In genomic region chr1:244012232-244012631, GRCh38 we compare ENCODE assay signal across 11 cellular contexts. TPM values are rescaled to one million over a fixed set of nuclear protein-coding genes. Genes with fewer than 3 reads are reported as not detected.
DNase-seq lines count a peak whose midpoint lies in the region; ATAC-seq and TF ChIP-seq lines count a peak whose summit lies in the region.
"Had no signal": no experiment of that assay in that cellular context is flagged by ENCODE, and none has a peak within 500 bp of the region (broad histone marks: within the 10 kb centered on the region; RNA-seq: fewer than 3 reads in every experiment).

No MANE protein-coding gene starts in this region.

- H3K4me3 Mint-ChIP-seq in MCF 10A (ENCODE audit: unreplicated experiment) (peak overlapping the region; percentile 10), WTC11 (no peak overlapping the region)
- H3K4me3 Mint-ChIP-seq: stimulated activated effector memory CD8-positive, alpha-beta T cell treated with anti-CD3 and anti-CD28 coated beads, Interleukin-12 subunit alpha, Interleukin-12 subunit beta, amount 100 ng/mL, for 72 hours had no signal

- H3K27me3 ChIP-seq in breast epithelium = no peaks in the 10 kb centered on the region
- H3K27me3 ChIP-seq in iPS-18a (ENCODE audit: control insufficient read depth, insufficient read depth, low read length) = no peaks in the 10 kb centered on the region
- H3K27me3 ChIP-seq: cardiac muscle cell had no signal

- H3K27ac ChIP-seq in breast epithelium = no peak overlapping the region
- H3K27ac ChIP-seq in iPS-18a (ENCODE audit: low read length) = no peak overlapping the region
- H3K27ac ChIP-seq: cardiac muscle cell, skin epidermis had no signal

- intact Hi-C loops in MCF 10A (cut with micrococcal nuclease) = loop anchor here (5.0 kb wide), 2 partner anchors 35 to 160 kb away; partner anchors contain the start of gene AKT3
- intact Hi-C loops in breast epithelium (cut with DNase I; ENCODE audit: low total_unique reads) = no loop called here

- H3K36me3 Mint-ChIP-seq in MCF 10A (ENCODE audit: insufficient read depth, unreplicated experiment) = no peaks in the 10 kb centered on the region
- no peaks in the 10 kb centered on the region for H3K36me3 Mint-ChIP-seq in WTC11
- H3K36me3 Mint-ChIP-seq: stimulated activated effector memory CD8-positive, alpha-beta T cell treated with anti-CD3 and anti-CD28 coated beads, Interleukin-12 subunit alpha, Interleukin-12 subunit beta, amount 100 ng/mL, for 72 hours had no signal

- no TSS peak for BruUV-seq in MCF 10A (replicated peaks; lab: Mats Ljungman, UMichigan)

- H3K27ac Mint-ChIP-seq in MCF 10A (ENCODE audit: low read depth, unreplicated experiment) = no peak overlapping the region
- 0 out of 2 replicates have a peak overlapping the region, but pooled peaks have one; percentile 9 for H3K27ac Mint-ChIP-seq in WTC11
- H3K27ac Mint-ChIP-seq: stimulated activated effector memory CD8-positive, alpha-beta T cell treated with anti-CD3 and anti-CD28 coated beads, Interleukin-12 subunit alpha, Interleukin-12 subunit beta, amount 100 ng/mL, for 72 hours had no signal

- TF ChIP-seq CTCF in MCF 10A (IDR thresholded peaks at IDR 0.05; ENCODE audit: unreplicated experiment) (no peak), breast epithelium (IDR thresholded peaks at IDR 0.05) (no peak), WTC11 (IDR thresholded peaks at IDR 0.05) (no peak)

- H3K36me3 ChIP-seq in breast epithelium (no peaks in the 10 kb centered on the region), iPS-18a (ENCODE audit: control insufficient read depth, low read depth, low read length) (no peaks in the 10 kb centered on the region)
- H3K36me3 ChIP-seq: cardiac muscle cell had no signal

- TF ChIP-seq POLR2A in breast epithelium (IDR thresholded peaks at IDR 0.05) = no peak

- CTCF ChIA-PET in MCF 10A (lab: Yijun Ruan, JAX) = no interaction called here
- CTCF ChIA-PET in WTC11 (lab: Charles Lee) = interaction anchor here (1.5 kb wide), 1 partner anchor 65 kb away, joined by 6 read pairs; no protein-coding TSS in a partner anchor

- H3K9me3 ChIP-seq in breast epithelium (no peaks in the 10 kb centered on the region), iPS-18a (ENCODE audit: control insufficient read depth, low read depth, low read length) (no peaks in the 10 kb centered on the region)

- H3K4me1 ChIP-seq in breast epithelium = no peaks in the 10 kb centered on the region
- H3K4me1 ChIP-seq in iPS-18a (ENCODE audit: control insufficient read depth, low read depth, low read length) = peaks cover 21% of the 10 kb centered on the region

- no peak overlapping the region for H3K4me3 ChIP-seq in breast epithelium
- H3K4me3 ChIP-seq in iPS-18a (ENCODE audit: low read length) = peak overlapping the region; percentile 19
- H3K4me3 ChIP-seq: cardiac muscle cell, skin epidermis had no signal

- H3K9ac ChIP-seq in iPS-18a (ENCODE audit: low read length) = no peak overlapping the region

- ATAC-seq in WTC11 = peak; percentile 75
- ATAC-seq in GM18502 (IDR thresholded peaks at IDR 0.05; ENCODE audit: poor library complexity, unreplicated experiment) = no peak
- no peak for ATAC-seq in GM21576 (IDR thresholded peaks at IDR 0.05; ENCODE audit: unreplicated experiment)
- ATAC-seq: stimulated activated effector memory CD8-positive, alpha-beta T cell treated with anti-CD3 and anti-CD28 coated beads, Interleukin-12 subunit alpha, Interleukin-12 subunit beta, amount 100 ng/mL, for 72 hours had no signal

- peaks cover 19% of the 10 kb centered on the region for H3K4me1 Mint-ChIP-seq in MCF 10A (ENCODE audit: insufficient read depth, unreplicated experiment)
- peaks cover 22% of the 10 kb centered on the region for H3K4me1 Mint-ChIP-seq in WTC11
- H3K4me1 Mint-ChIP-seq: stimulated activated effector memory CD8-positive, alpha-beta T cell treated with anti-CD3 and anti-CD28 coated beads, Interleukin-12 subunit alpha, Interleukin-12 subunit beta, amount 100 ng/mL, for 72 hours had no signal

- H3K9me3 Mint-ChIP-seq in MCF 10A (ENCODE audit: unreplicated experiment) (no peaks in the 10 kb centered on the region), WTC11 (no peaks in the 10 kb centered on the region)
- H3K9me3 Mint-ChIP-seq: stimulated activated effector memory CD8-positive, alpha-beta T cell treated with anti-CD3 and anti-CD28 coated beads, Interleukin-12 subunit alpha, Interleukin-12 subunit beta, amount 100 ng/mL, for 72 hours had no signal

- DNase-seq in MCF 10A (ENCODE audit: unreplicated experiment) = peak; percentile 89
- DNase-seq in breast epithelium (ENCODE audit: low spot score in 2 of 2) = no peak
- no peak for DNase-seq in WTC11 (ENCODE audit: low spot score)
- DNase-seq in superior temporal gyrus (ENCODE audit: extremely low spot score) = peak; percentile 24
- no peak for DNase-seq in Kasumi-1 (lab: John Stamatoyannopoulos, UW)

- POLR2A ChIA-PET in MCF 10A (lab: Yijun Ruan, JAX) (interaction anchor here (0.7 to 2.5 kb wide), 3 partner anchors 13 to 68 kb away, joined by 3 to 8 read pairs (median 3); no protein-coding TSS in a partner anchor), WTC11 (lab: Charles Lee) (no interaction called here)

- no peaks in the 10 kb centered on the region for H3K27me3 Mint-ChIP-seq in MCF 10A (ENCODE audit: insufficient read depth, unreplicated experiment)
- H3K27me3 Mint-ChIP-seq in WTC11 (ENCODE audit: low read depth) = no peaks in the 10 kb centered on the region

TF ChIP-seq in WTC11, 78 proteins besides CTCF, POLR2A, EP300 and RAD21 (continues in another document):
- TF ChIP-seq E2F4 (CRISPR knock-in tag; IDR thresholded peaks at IDR 0.05; ENCODE audit: borderline replicate concordance, low read depth) (no peak), KAT7 (CRISPR knock-in tag; IDR thresholded peaks at IDR 0.05; ENCODE audit: borderline replicate concordance) (no peak), ATF1 (CRISPR knock-in tag; IDR thresholded peaks at IDR 0.05) (no peak), ARID4B (CRISPR knock-in tag; IDR thresholded peaks at IDR 0.05; ENCODE audit: borderline replicate concordance) (no peak)
- TF ChIP-seq, protein P1, sequence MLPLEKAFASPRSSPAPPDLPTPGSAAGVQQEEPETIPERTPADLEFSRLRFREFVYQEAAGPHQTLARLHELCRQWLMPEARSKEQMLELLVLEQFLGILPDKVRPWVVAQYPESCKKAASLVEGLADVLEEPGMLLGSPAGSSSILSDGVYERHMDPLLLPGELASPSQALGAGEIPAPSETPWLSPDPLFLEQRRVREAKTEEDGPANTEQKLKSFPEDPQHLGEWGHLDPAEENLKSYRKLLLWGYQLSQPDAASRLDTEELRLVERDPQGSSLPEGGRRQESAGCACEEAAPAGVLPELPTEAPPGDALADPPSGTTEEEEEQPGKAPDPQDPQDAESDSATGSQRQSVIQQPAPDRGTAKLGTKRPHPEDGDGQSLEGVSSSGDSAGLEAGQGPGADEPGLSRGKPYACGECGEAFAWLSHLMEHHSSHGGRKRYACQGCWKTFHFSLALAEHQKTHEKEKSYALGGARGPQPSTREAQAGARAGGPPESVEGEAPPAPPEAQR (CRISPR knock-in tag; IDR thresholded peaks at IDR 0.05) = no peak

RNA-seq across cellular contexts. Expression of gene ZBTB18, which starts 38.9 kb away (rescaled TPM):
- 16.5 and 18.8 TPM in 2 replicates for total RNA-seq in MCF 10A (2022)
- total RNA-seq in breast epithelium = 10 to 100 TPM; 10.1 to 19.7 (median 16.7) TPM
- total RNA-seq in WTC11 (2021) = 16.0 to 18.5 TPM (median 17.7 TPM) in 3 replicates

Comparison
In these comparisons a context has a peak if more than half of its experiments do, and no peak if none do; other contexts are left out.
1. DNase-seq: peak in MCF 10A (single experiment) and superior temporal gyrus (single experiment); none in breast epithelium (0 of 2), WTC11 (single experiment) and Kasumi-1 (0 of 2).